Comparison of ENCODE assay signal across 13 cellular contexts in genomic region chr17:75518983-75519540, GRCh38. TPM values are rescaled to one million over a fixed set of nuclear protein-coding genes. Genes with fewer than 3 reads are reported as not detected.
DNase-seq lines count a peak whose midpoint lies in the region; ATAC-seq, FAIRE-seq and TF ChIP-seq lines count a peak whose summit lies in the region.
"Had no signal": no experiment of that assay in that cellular context is flagged by ENCODE, and none has a peak within 500 bp of the region (broad histone marks: within the 10 kb centered on the region; RNA-seq: fewer than 3 reads in every experiment).

No MANE protein-coding gene starts in this region.

- peaks cover 10% of the 10 kb centered on the region for H3K79me2 ChIP-seq in K562 (ENCODE audit: control insufficient read depth, insufficient read depth, low read length)

- CTCF ChIA-PET in K562 (lab: Yijun Ruan, JAX; ENCODE audit: low intra/inter-chr PET ratio): interaction anchor here (0.7 kb wide), 1 partner anchor 115 kb away, joined by 3 read pairs; no protein-coding TSS in a partner anchor

- no peak for TF ChIP-seq RAD21 in K562 (CRISPR knock-in tag; conservative IDR thresholded peaks at IDR 0.05 in 1 of 2, IDR thresholded peaks at IDR 0.05 in 1 of 2)

- ATAC-seq in Right ventricle myocardium inferior: no peak
- ATAC-seq in left ventricle myocardium superior: no peak
- no peak for ATAC-seq in K562
- ATAC-seq in GM21737 (IDR thresholded peaks at IDR 0.05; ENCODE audit: unreplicated experiment): no peak
- ATAC-seq: PC-3 had no signal

- WGBS in K562 (ENCODE audit: insufficient coverage, low coverage, missing lambda C conversion rate): 96% methylated on average over 9 of the region's 9 CpGs
- WGBS in stomach, 5 donors: 79 to 95% (median 92%) methylated on average over 9 of the region's 9 CpGs

- H3K4me2 ChIP-seq in K562 (ENCODE audit: insufficient read depth, low read length): no peak overlapping the region

- no peaks in the 10 kb centered on the region for H3K9me3 ChIP-seq in K562 (replicated peaks; ENCODE audit: control insufficient read depth, insufficient read depth, low read depth, low read length)
- no peaks in the 10 kb centered on the region for H3K9me3 ChIP-seq in stomach
- H3K9me3 ChIP-seq: colonic mucosa, HAP-1 had no signal

- no peak overlapping the region; a peak in 1 of 4 replicates for H3K9ac ChIP-seq in K562 (ENCODE audit: insufficient read depth in 1 of 2, low read depth in 2 of 2, low read length in 2 of 2)

- peaks cover 8% of the 10 kb centered on the region; the same call in 1 of the 2 replicates for H4K20me1 ChIP-seq in K562 (replicated peaks; ENCODE audit: control insufficient read depth, insufficient read depth, low read length)

- intact Hi-C loops in Right ventricle myocardium inferior (cut with DNase I) (loop anchor here (5.0 kb wide), 2 partner anchors 42 to 68 kb away; partner anchors contain the start of gene MYO15B), left ventricle myocardium superior (cut with micrococcal nuclease) (loop anchor here (10.0 kb wide), 1 partner anchor 94 kb away; no protein-coding TSS in a partner anchor), K562 (cut with micrococcal nuclease) (loop anchor here (5.0 kb wide), 2 partner anchors 68 to 233 kb away; partner anchors contain the start of gene MYO15B), stomach (cut with DNase I; ENCODE audit: low total_unique reads) (no loop called here)

- H2AFZ ChIP-seq in K562 (ENCODE audit: low read depth, low read length): no peak overlapping the region

- H3K36me3 ChIP-seq in K562 (ENCODE audit: control insufficient read depth, insufficient read depth, low read length): peaks cover 55% of the 10 kb centered on the region
- H3K36me3 ChIP-seq in stomach: peaks cover 12 to 47% (median 37%) of the 10 kb centered on the region in 4 donors
- H3K36me3 ChIP-seq: colonic mucosa had no signal

- TF ChIP-seq EP300 in K562 (IDR thresholded peaks at IDR 0.05; ENCODE audit: low read length): no peak
- no peak for TF ChIP-seq EP300 in stomach (IDR thresholded peaks at IDR 0.05)

- DNase-seq in Right ventricle myocardium inferior (ENCODE audit: missing footprints) (peak; percentile 9), left ventricle myocardium superior (no peak), K562 (ENCODE audit: extremely low read depth in 1 of 4, low spot score in 3 of 4) (no peak), stomach (no peak), AML-193 (lab: John Stamatoyannopoulos, UW) (no peak)
- DNase-seq: colonic mucosa, DMS153, glutamatergic neuron, NCI-H1417 treated with DMSO at 0.1 percent for 48 hours, NCI-H446, PC-3 had no signal

- H3K27me3 ChIP-seq in K562 (ENCODE audit: control insufficient read depth in 2 of 2, insufficient read depth in 2 of 2, low read length in 2 of 2): no peaks in the 10 kb centered on the region
- H3K27me3 ChIP-seq in stomach: peaks cover 0 to 9% (median 0%) of the 10 kb centered on the region in 3 donors
- H3K27me3 ChIP-seq: colonic mucosa had no signal

- FAIRE-seq in K562 (lab: Jason Lieb, UNC): no peak

- TF ChIP-seq CTCF in K562 (IDR thresholded peaks at IDR 0.05 in 2 of 3, conservative IDR thresholded peaks at IDR 0.05 in 1 of 3; ENCODE audit: insufficient read depth in 2 of 3, low read depth in 1 of 3, low read length in 3 of 3) (no peak), stomach (IDR thresholded peaks at IDR 0.05) (no peak)

- no peak overlapping the region for H3K27ac ChIP-seq in K562 (ENCODE audit: extremely low read depth, low read depth, low read length)
- peak overlapping the region in 3 of 5 donors; percentile 27 to 93 (median 72) for H3K27ac ChIP-seq in stomach
- H3K27ac ChIP-seq: colonic mucosa had no signal

- in situ Hi-C loops in K562 (cut with MboI): no loop called here

- TF ChIP-seq POLR2A in K562 (conservative IDR thresholded peaks at IDR 0.05) (no peak), stomach (IDR thresholded peaks at IDR 0.05) (no peak)

- H3K9me1 ChIP-seq in K562 (ENCODE audit: control insufficient read depth, insufficient read depth, low read length): peaks cover 5% of the 10 kb centered on the region

- H3K4me3 ChIP-seq in K562 (no peak overlapping the region), stomach (no peak overlapping the region)
- H3K4me3 ChIP-seq: colonic mucosa, HAP-1 had no signal

- no TSS peak for BruUV-seq in K562 (replicated peaks; lab: Mats Ljungman, UMichigan)

- POLR2A ChIA-PET in K562 (lab: Yijun Ruan, JAX): interaction anchor here (1.0 to 1.7 kb wide), 3 partner anchors 7 to 13 kb away, joined by 3 to 4 read pairs (median 3); no protein-coding TSS in a partner anchor

- H3K4me1 ChIP-seq in K562 (replicated peaks in 1 of 2; ENCODE audit: control insufficient read depth in 2 of 2, insufficient read depth in 2 of 2, low read length in 2 of 2): peaks cover 20 to 43% of the 10 kb centered on the region in 2 experiments; a peak in 4 of 5 replicates
- peaks cover 22 to 54% (median 35%) of the 10 kb centered on the region in 4 donors for H3K4me1 ChIP-seq in stomach

TF ChIP-seq in K562, 482 proteins besides CTCF, POLR2A, EP300 and RAD21 (continues in another document):
- TF ChIP-seq BRD9 (IDR thresholded peaks at IDR 0.05; ENCODE audit: low read depth, partially characterized antibody): no peak

RNA-seq across cellular contexts. Expression of gene TSEN54, which starts 2.7 kb away (rescaled TPM):
- 6.1 TPM for total RNA-seq in Right ventricle myocardium inferior
- total RNA-seq in left ventricle myocardium superior: 8.3 TPM
- total RNA-seq in K562 (2011; cell fraction: chromatin; rRNA removed; ENCODE audit: low replicate concordance): 43.1 and 96.1 TPM in 2 replicates
- 63.2 and 67.5 TPM in 2 replicates for total RNA-seq in K562 (2011; cell fraction: nucleolus; rRNA removed)
- total RNA-seq in K562 (2011; cell fraction: nucleoplasm; rRNA removed): 52.4 and 53.0 TPM in 2 replicates
- total RNA-seq in K562 (2014; rRNA removed): 53.0 and 81.0 TPM in 2 replicates
- total RNA-seq in K562 (2014; rRNA removed; fragmentation: Illumina TruSeq; extraction: Trizol): 34.6 and 48.9 TPM in 2 replicates
- total RNA-seq in K562 (2015; rRNA removed; fragmentation: Illumina TruSeq; extraction: Trizol): 35.6 and 37.2 TPM in 2 replicates
- total RNA-seq in K562 (2021): 58.0 and 64.3 TPM in 2 replicates
- polyA plus RNA-seq in K562 (2011; rRNA removed): 57.6 and 62.0 TPM in 2 replicates
- polyA plus RNA-seq in K562 (2011; cell fraction: cytosol; rRNA removed): 56.9 and 82.8 TPM in 2 replicates
- polyA plus RNA-seq in K562 (2011; cell fraction: nucleus; rRNA removed): 77.8 and 89.5 TPM in 2 replicates
- 38.5 and 39.9 TPM in 2 replicates for polyA plus RNA-seq in K562 (2012)
- polyA plus RNA-seq in K562 (2014; fragmentation: Illumina TruSeq; extraction: Trizol): 40.0 and 41.6 TPM in 2 replicates
- polyA plus RNA-seq in K562 (2014; fragmentation: Nextera tagmentation; extraction: Ambion mirVana): 10 to 100 TPM in 1 of 2 experiments, 1 to 10 TPM in 1; 5.9 to 13.6 TPM
- 55.6 and 62.6 TPM in 2 replicates for polyA plus RNA-seq in K562 (2014; rRNA removed)
- polyA minus RNA-seq in K562 (2011; rRNA and poly(A)+ RNA removed): 23.1 and 38.9 TPM in 2 replicates
- 16.1 and 23.9 TPM in 2 replicates for polyA minus RNA-seq in K562 (2011; cell fraction: cytosol; rRNA and poly(A)+ RNA removed)
- polyA minus RNA-seq in K562 (2011; cell fraction: nucleus; rRNA and poly(A)+ RNA removed): 14.4 and 17.5 TPM in 2 replicates
- total RNA-seq in stomach: 100 to 1,000 TPM in 2 of 5 donors, 10 to 100 TPM in 3; 13.2 to 219 (median 48.1) TPM
- polyA plus RNA-seq in stomach: 10 to 100 TPM; 20.8 to 49.7 (median 36.2) TPM

RNA-seq across cellular contexts. Expression of gene CASKIN2, which starts 3.7 kb away (rescaled TPM):
- total RNA-seq in Right ventricle myocardium inferior (39.1 TPM), left ventricle myocardium superior (36.6 TPM), K562 (2014; rRNA removed) (2.3 and 3.5 TPM in 2 replicates), K562 (2014; rRNA removed; fragmentation: Illumina TruSeq; extraction: Trizol) (1.1 and 1.3 TPM in 2 replicates), K562 (2015; rRNA removed; fragmentation: Illumina TruSeq; extraction: Trizol) (2.1 and 2.3 TPM in 2 replicates), K562 (2021) (12.2 and 14.5 TPM in 2 replicates), stomach (10 to 100 TPM in 4 of 5 donors, 1 to 10 TPM in 1; 9.0 to 27.4 (median 15.6) TPM)
- 7.8 and 33.3 TPM in 2 replicates for total RNA-seq in K562 (2011; cell fraction: chromatin; rRNA removed; ENCODE audit: low replicate concordance)
- total RNA-seq in K562 (2011; cell fraction: nucleolus; rRNA removed): 14.5 and 19.7 TPM in 2 replicates
- total RNA-seq in K562 (2011; cell fraction: nucleoplasm; rRNA removed): 6.2 and 10.0 TPM in 2 replicates
- polyA plus RNA-seq in K562 (2011; rRNA removed) (1.9 and 2.2 TPM in 2 replicates), K562 (2014; fragmentation: Illumina TruSeq; extraction: Trizol) (2.5 and 5.7 TPM in 2 replicates), K562 (2014; fragmentation: Nextera tagmentation; extraction: Ambion mirVana) (under 1 TPM; 0.01 to 0.04 TPM), K562 (2014; rRNA removed) (3.0 and 5.1 TPM in 2 replicates), stomach (1 to 10 TPM; 5.4 to 9.3 (median 8.8) TPM)
- 1.2 and 1.5 TPM in 2 replicates for polyA plus RNA-seq in K562 (2011; cell fraction: cytosol; rRNA removed)
- polyA plus RNA-seq in K562 (2011; cell fraction: nucleus; rRNA removed): 6.5 and 13.9 TPM in 2 replicates
- polyA plus RNA-seq in K562 (2012): 4.8 and 5.2 TPM in 2 replicates
- 1.8 and 1.9 TPM in 2 replicates for polyA minus RNA-seq in K562 (2011; rRNA and poly(A)+ RNA removed)
- polyA minus RNA-seq in K562 (2011; cell fraction: cytosol; rRNA and poly(A)+ RNA removed): 3.8 and 8.4 TPM in 2 replicates
- polyA minus RNA-seq in K562 (2011; cell fraction: nucleus; rRNA and poly(A)+ RNA removed): 8.6 and 9.6 TPM in 2 replicates

RNA-seq across cellular contexts. Expression of gene LLGL2, which starts 6.4 kb away (rescaled TPM):
- total RNA-seq in Right ventricle myocardium inferior (4.1 TPM), left ventricle myocardium superior (5.1 TPM), K562 (2014; rRNA removed) (17.9 and 19.5 TPM in 2 replicates), K562 (2014; rRNA removed; fragmentation: Illumina TruSeq; extraction: Trizol) (1.8 and 3.0 TPM in 2 replicates), K562 (2015; rRNA removed; fragmentation: Illumina TruSeq; extraction: Trizol) (10.2 and 11.8 TPM in 2 replicates), K562 (2021) (24.4 and 25.2 TPM in 2 replicates), stomach (100 to 1,000 TPM in 4 of 5 donors, 10 to 100 TPM in 1; 72.3 to 565 (median 165) TPM)
- total RNA-seq in K562 (2011; cell fraction: chromatin; rRNA removed; ENCODE audit: low replicate concordance): 25.4 and 96.6 TPM in 2 replicates
- 63.3 and 66.7 TPM in 2 replicates for total RNA-seq in K562 (2011; cell fraction: nucleolus; rRNA removed)
- 38.1 and 42.6 TPM in 2 replicates for total RNA-seq in K562 (2011; cell fraction: nucleoplasm; rRNA removed)
- polyA plus RNA-seq in K562 (2011; rRNA removed) (12.5 and 16.0 TPM in 2 replicates), K562 (2014; fragmentation: Illumina TruSeq; extraction: Trizol) (3.7 and 14.7 TPM in 2 replicates), K562 (2014; fragmentation: Nextera tagmentation; extraction: Ambion mirVana) (1 to 10 TPM in 1 of 2 experiments, under 1 TPM in 1; 0.32 to 1.3 TPM), K562 (2014; rRNA removed) (17.7 and 23.7 TPM in 2 replicates), stomach (100 to 1,000 TPM; 144 to 199 (median 184) TPM)
- 14.3 and 34.7 TPM in 2 replicates for polyA plus RNA-seq in K562 (2011; cell fraction: cytosol; rRNA removed)
- polyA plus RNA-seq in K562 (2011; cell fraction: nucleus; rRNA removed): 44.8 and 82.4 TPM in 2 replicates
- 14.8 and 26.6 TPM in 2 replicates for polyA plus RNA-seq in K562 (2012)
- polyA minus RNA-seq in K562 (2011; rRNA and poly(A)+ RNA removed): 4.3 and 6.7 TPM in 2 replicates
- 10.6 and 11.3 TPM in 2 replicates for polyA minus RNA-seq in K562 (2011; cell fraction: cytosol; rRNA and poly(A)+ RNA removed)
- 21.3 and 23.8 TPM in 2 replicates for polyA minus RNA-seq in K562 (2011; cell fraction: nucleus; rRNA and poly(A)+ RNA removed)
